ENCODE assay signal across 1 cellular context in the genomic region with DNA sequence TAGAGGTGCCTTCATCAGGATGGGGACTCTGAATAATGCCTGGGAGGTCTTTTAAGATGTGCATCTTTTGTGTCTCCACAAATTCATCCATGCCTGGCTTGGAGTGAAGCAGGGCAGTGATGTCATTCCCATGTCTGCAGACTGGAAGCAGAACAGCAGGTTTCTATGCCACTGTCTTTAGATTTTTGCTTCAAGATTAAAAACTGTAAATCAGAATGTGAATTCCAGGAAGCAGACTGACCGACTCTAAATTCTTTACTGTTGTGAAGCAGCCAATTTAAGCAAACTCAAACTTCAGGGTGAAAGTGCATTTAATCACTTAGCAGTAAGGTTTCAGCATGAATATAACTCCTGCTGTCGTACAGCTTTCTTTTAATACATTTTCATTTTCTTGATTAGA.
TF ChIP-seq lines count a peak whose summit lies in the region.

No MANE protein-coding gene starts in this region.

TF ChIP-seq in IMR-90, 13 proteins besides CTCF, POLR2A, EP300 and RAD21:
- no peak for TF ChIP-seq MAFK (IDR thresholded peaks at IDR 0.05; ENCODE audit: low read depth, low read length)
- TF ChIP-seq FOS (IDR thresholded peaks at IDR 0.05; ENCODE audit: low read depth, low read length) = no peak
- no peak for TF ChIP-seq CEBPB (IDR thresholded peaks at IDR 0.05; ENCODE audit: low read depth, low read length)
- no peak for TF ChIP-seq MAZ (IDR thresholded peaks at IDR 0.05; ENCODE audit: borderline replicate concordance, low read depth, low read length)
- no peak for TF ChIP-seq MXI1 (IDR thresholded peaks at IDR 0.05; ENCODE audit: borderline replicate concordance, low read depth, low read length)
- no peak for TF ChIP-seq NFE2L2 (IDR thresholded peaks at IDR 0.05; ENCODE audit: low read depth, low read length)
- TF ChIP-seq, protein P1, sequence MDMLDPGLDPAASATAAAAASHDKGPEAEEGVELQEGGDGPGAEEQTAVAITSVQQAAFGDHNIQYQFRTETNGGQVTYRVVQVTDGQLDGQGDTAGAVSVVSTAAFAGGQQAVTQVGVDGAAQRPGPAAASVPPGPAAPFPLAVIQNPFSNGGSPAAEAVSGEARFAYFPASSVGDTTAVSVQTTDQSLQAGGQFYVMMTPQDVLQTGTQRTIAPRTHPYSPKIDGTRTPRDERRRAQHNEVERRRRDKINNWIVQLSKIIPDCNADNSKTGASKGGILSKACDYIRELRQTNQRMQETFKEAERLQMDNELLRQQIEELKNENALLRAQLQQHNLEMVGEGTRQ (IDR thresholded peaks at IDR 0.05; ENCODE audit: low read depth, low read length) = no peak
